In genomic region chr12:112168561-112168971, GRCh38 we compare ENCODE assay signal across 19 cellular contexts. TPM values are rescaled to one million over a fixed set of nuclear protein-coding genes. Genes with fewer than 3 reads are reported as not detected.
A peak's percentile ranks its signal among the peaks of the same experiment; 100 is the strongest.
DNase-seq lines count a peak whose midpoint lies in the region; ATAC-seq, FAIRE-seq and TF ChIP-seq lines count a peak whose summit lies in the region.
"Had no signal": no experiment of that assay in that cellular context is flagged by ENCODE, and none has a peak within 500 bp of the region (broad histone marks: within the 10 kb centered on the region; RNA-seq: fewer than 3 reads in every experiment).

No MANE protein-coding gene starts in this region.

- SMC1A ChIA-PET in GM12878 (lab: Charles Lee; ENCODE audit: uncharacterized antibody, unreplicated experiment), result no interaction called here

- peaks cover 5 to 6% of the 10 kb centered on the region in 2 experiments; a peak in 3 of 4 replicates for H3K36me3 ChIP-seq in GM12878 (ENCODE audit: control insufficient read depth in 2 of 2, insufficient read depth in 2 of 2, low read length in 1 of 2)
- peaks cover 0 to 7% of the 10 kb centered on the region in 2 donors for H3K36me3 ChIP-seq in body of pancreas (replicated peaks in 1 of 2; ENCODE audit: insufficient read depth in 1 of 2, low read depth in 2 of 2)

- peak overlapping the region in 6 of 10 donors; percentile 39 to 78 (median 60) for H3K27ac Mint-ChIP-seq in naive thymus-derived CD8-positive, alpha-beta T cell
- H3K27ac Mint-ChIP-seq in stimulated activated naive B cell treated with anti-CD40 and anti-IgM and Interleukin-4, amounts not matched to agents 10 μg/mL and 1 μg/mL and 100 μg/mL, for 72 hours, result peak overlapping the region; percentile 14

- 91% methylated on average over 8 of the region's 8 CpGs for WGBS in GM12878 (ENCODE audit: insufficient coverage, insufficient replicate concordance, low lambda C conversion rate, missing lambda C conversion rate)
- 93 to 94% methylated on average over 5 to 6 of the region's 8 CpGs for WGBS in body of pancreas, 2 donors

- TF ChIP-seq EP300 in GM12878 (IDR thresholded peaks at IDR 0.05; ENCODE audit: borderline replicate concordance in 1 of 2, control insufficient read depth in 1 of 2, low read depth in 2 of 2, low read length in 2 of 2), result no peak

- H3K9me3 ChIP-seq in GM12878 (replicated peaks; ENCODE audit: control insufficient read depth, insufficient read depth, low read length), result no peaks in the 10 kb centered on the region
- H3K9me3 ChIP-seq in body of pancreas, result no peaks in the 10 kb centered on the region
- H3K9me3 ChIP-seq: A549 had no signal

- H3K4me3 Mint-ChIP-seq in naive thymus-derived CD8-positive, alpha-beta T cell, result no peak overlapping the region
- H3K4me3 Mint-ChIP-seq in stimulated activated naive B cell treated with anti-CD40 and anti-IgM and Interleukin-4, amounts not matched to agents 10 μg/mL and 1 μg/mL and 100 μg/mL, for 72 hours, result no peak overlapping the region
- H3K4me3 Mint-ChIP-seq: CD14-positive monocyte had no signal

- H3K4me2 ChIP-seq in GM12878 (ENCODE audit: control insufficient read depth, insufficient read depth), result no peak overlapping the region
- H3K4me2 ChIP-seq: A549 had no signal

- TF ChIP-seq CTCF in GM12878 (IDR thresholded peaks at IDR 0.05 in 2 of 3, conservative IDR thresholded peaks at IDR 0.05 in 1 of 3; ENCODE audit: control insufficient read depth in 2 of 3, extremely low read depth in 1 of 3, insufficient read depth in 1 of 3, low read depth in 3 of 3, low read length in 3 of 3) (no peak), body of pancreas (IDR thresholded peaks at IDR 0.05) (no peak)

- H3K4me1 ChIP-seq in GM12878 (ENCODE audit: control insufficient read depth, insufficient read depth, low read length) (no peaks in the 10 kb centered on the region), body of pancreas (no peaks in the 10 kb centered on the region)
- H3K4me1 ChIP-seq: A549 had no signal

- no peak overlapping the region for H3K9ac ChIP-seq in GM12878 (ENCODE audit: control insufficient read depth, insufficient read depth, low read length)

- no peak overlapping the region for H3K4me3 ChIP-seq in GM12878
- no peak overlapping the region for H3K4me3 ChIP-seq in body of pancreas
- H3K4me3 ChIP-seq: A549 had no signal

- no peaks in the 10 kb centered on the region for H3K9me3 Mint-ChIP-seq in naive thymus-derived CD8-positive, alpha-beta T cell
- no peaks in the 10 kb centered on the region for H3K9me3 Mint-ChIP-seq in stimulated activated naive B cell treated with anti-CD40 and anti-IgM and Interleukin-4, amounts not matched to agents 10 μg/mL and 1 μg/mL and 100 μg/mL, for 72 hours

- TF ChIP-seq POLR2A in GM12878 (IDR thresholded peaks at IDR 0.05; ENCODE audit: low read depth, low read length) (peak; percentile 2; the same call in 1 of the 2 replicates), body of pancreas (IDR thresholded peaks at IDR 0.05) (no peak)

- H3K27ac ChIP-seq in GM12878 (ENCODE audit: control insufficient read depth, insufficient read depth) (no peak overlapping the region), body of pancreas (no peak overlapping the region)
- H3K27ac ChIP-seq: A549, HL-60 had no signal

- POLR2A ChIA-PET in GM12878 (lab: Charles Lee), result no interaction called here
- POLR2A ChIA-PET in naive thymus-derived CD8-positive, alpha-beta T cell (lab: Charles Lee), result interaction anchor here (0.6 to 2.2 kb wide), 2 partner anchors 10 to 43 kb away, joined by 3 to 6 read pairs; partner anchors contain the start of gene TRAFD1

- CTCF ChIA-PET in GM12878 (lab: Yijun Ruan, JAX), result no interaction called here

- in situ Hi-C loops in GM12878 (cut with MboI), result no loop called here

- no peaks in the 10 kb centered on the region for H4K20me1 ChIP-seq in GM12878 (ENCODE audit: control insufficient read depth, insufficient read depth)

- no peaks in the 10 kb centered on the region for H3K27me3 Mint-ChIP-seq in naive thymus-derived CD8-positive, alpha-beta T cell
- no peaks in the 10 kb centered on the region for H3K27me3 Mint-ChIP-seq in stimulated activated naive B cell treated with anti-CD40 and anti-IgM and Interleukin-4, amounts not matched to agents 10 μg/mL and 1 μg/mL and 100 μg/mL, for 72 hours

- peak; percentile 31 for DNase-seq in Right ventricle myocardium superior
- no peak for DNase-seq in left ventricle myocardium superior
- no peak for DNase-seq in GM12878 (ENCODE audit: low read depth, low spot score)
- no peak for DNase-seq in naive thymus-derived CD8-positive, alpha-beta T cell
- no peak for DNase-seq in stimulated activated naive B cell treated with anti-CD40 and anti-IgM and Interleukin-4, amounts not matched to agents 10 μg/mL and 1 μg/mL and 100 μg/mL, for 72 hours
- no peak for DNase-seq in body of pancreas
- DNase-seq in NCI-H2171 (lab: John Stamatoyannopoulos, UW), result no peak
- DNase-seq: NCI-H1105 treated with DMSO at 0.1 percent for 48 hours; NCI-H1694 treated with DMSO at 0.1 percent for 48 hours; NCI-H2107; NCI-H446; NCI-H69; NK-92 treated with Interleukin-12 subunit alpha and Interleukin-12 subunit beta, amount 100 ng/mL, for 24 hours had no signal

- H3K27me3 ChIP-seq in GM12878 (replicated peaks in 1 of 2; ENCODE audit: control insufficient read depth in 2 of 2, insufficient read depth in 2 of 2, low read length in 1 of 2) (no peaks in the 10 kb centered on the region), body of pancreas (no peaks in the 10 kb centered on the region)

- intact Hi-C loops in Right ventricle myocardium superior (cut with DNase I) (no loop called here), left ventricle myocardium superior (cut with micrococcal nuclease) (no loop called here), GM12878 (cut with micrococcal nuclease; ENCODE audit: unreplicated experiment) (no loop called here), body of pancreas (cut with DNase I) (no loop called here)

- no peak overlapping the region for H2AFZ ChIP-seq in GM12878 (ENCODE audit: control insufficient read depth, low read depth, low read length)

- ATAC-seq in Right ventricle myocardium superior (ENCODE audit: poor library complexity) (no peak), left ventricle myocardium superior (no peak), GM12878 (no peak), body of pancreas (no peak), GM21360 (IDR thresholded peaks at IDR 0.05; ENCODE audit: unreplicated experiment) (no peak)
- no peak for ATAC-seq in naive thymus-derived CD8-positive, alpha-beta T cell
- no peak for ATAC-seq in stimulated activated naive B cell treated with anti-CD40 and anti-IgM and Interleukin-4, amounts not matched to agents 10 μg/mL and 1 μg/mL and 100 μg/mL, for 72 hours (replicated peaks)
- ATAC-seq: A549, HCT116 had no signal

- FAIRE-seq in GM12878 (lab: Jason Lieb, UNC), result no peak
- FAIRE-seq: A549, HTR-8/SVneo had no signal

- RAD21 ChIA-PET in GM12878 (lab: Charles Lee; ENCODE audit: unreplicated experiment), result no interaction called here

- peaks cover 0 to 18% (median 3%) of the 10 kb centered on the region in 3 donors for H3K36me3 Mint-ChIP-seq in naive thymus-derived CD8-positive, alpha-beta T cell
- H3K36me3 Mint-ChIP-seq in stimulated activated naive B cell treated with anti-CD40 and anti-IgM and Interleukin-4, amounts not matched to agents 10 μg/mL and 1 μg/mL and 100 μg/mL, for 72 hours, result peaks cover 30 to 49% of the 10 kb centered on the region in 2 donors

- BruUV-seq in GM12878 (replicated peaks; lab: Mats Ljungman, UMichigan), result no TSS peak

- TF ChIP-seq RAD21 in GM12878 (IDR thresholded peaks at IDR 0.05; ENCODE audit: insufficient read depth, low read depth, low read length), result no peak

- no peaks in the 10 kb centered on the region for H3K79me2 ChIP-seq in GM12878 (ENCODE audit: control insufficient read depth, insufficient read depth, low read length)

- H3K4me1 Mint-ChIP-seq in naive thymus-derived CD8-positive, alpha-beta T cell, result peaks cover 4 to 10% (median 9%) of the 10 kb centered on the region in 4 donors
- peaks cover 10% of the 10 kb centered on the region in 2 donors for H3K4me1 Mint-ChIP-seq in stimulated activated naive B cell treated with anti-CD40 and anti-IgM and Interleukin-4, amounts not matched to agents 10 μg/mL and 1 μg/mL and 100 μg/mL, for 72 hours
- H3K4me1 Mint-ChIP-seq: CD14-positive monocyte had no signal

RNA-seq across cellular contexts. Expression of gene TRAFD1, which starts 43.2 kb away (rescaled TPM):
- total RNA-seq in Right ventricle myocardium superior, result 17.4 TPM
- 18.7 TPM for total RNA-seq in left ventricle myocardium superior
- 62.9 and 82.2 TPM in 2 replicates for total RNA-seq in GM12878 (2013; cell fraction: nucleolus; rRNA removed)
- 45.9 and 52.9 TPM in 2 replicates for total RNA-seq in GM12878 (2014; rRNA removed)
- 37.2 and 37.5 TPM in 2 replicates for total RNA-seq in GM12878 (2014; rRNA removed; fragmentation: Illumina TruSeq; extraction: Trizol)
- total RNA-seq in GM12878 (2021), result 44.6 and 44.8 TPM in 2 replicates
- polyA plus RNA-seq in GM12878 (2011; ENCODE audit: low read depth), result 29.9 TPM
- 49.1 and 58.4 TPM in 2 replicates for polyA plus RNA-seq in GM12878 (2011; rRNA removed)
- 45.8 and 46.9 TPM in 2 replicates for polyA plus RNA-seq in GM12878 (2011; cell fraction: cytosol; rRNA removed)
- 51.5 TPM in 2 replicates for polyA plus RNA-seq in GM12878 (2011; cell fraction: nucleus; rRNA removed)
- 34.5 and 36.2 TPM in 2 replicates for polyA plus RNA-seq in GM12878 (2012)
- 54.7 and 69.1 TPM in 2 replicates for polyA plus RNA-seq in GM12878 (2014; fragmentation: Illumina TruSeq; extraction: Trizol)
- 10 to 100 TPM; 42.3 to 43.8 TPM for polyA plus RNA-seq in GM12878 (2014; fragmentation: Nextera tagmentation; extraction: Ambion mirVana)
- polyA plus RNA-seq in GM12878 (2014; rRNA removed), result 39.3 and 46.6 TPM in 2 replicates
- polyA plus RNA-seq in GM12878 (2016; fragmentation: Nextera tagmentation; extraction: Ambion mirVana), result 10 to 100 TPM; 54.4 to 55.5 TPM
- polyA minus RNA-seq in GM12878 (2011; rRNA and poly(A)+ RNA removed), result 53.7 and 55.7 TPM in 2 replicates
- polyA minus RNA-seq in GM12878 (2011; cell fraction: cytosol; rRNA and poly(A)+ RNA removed), result 14.2 and 16.3 TPM in 2 replicates
- 19.3 and 19.7 TPM in 2 replicates for polyA minus RNA-seq in GM12878 (2011; cell fraction: nucleus; rRNA and poly(A)+ RNA removed)
- 10 to 100 TPM; 36.1 to 38.4 TPM for total RNA-seq in naive thymus-derived CD8-positive, alpha-beta T cell
- polyA plus RNA-seq in naive thymus-derived CD8-positive, alpha-beta T cell, result 10 to 100 TPM; 32.5 to 57.6 (median 55.9) TPM
- 10 to 100 TPM; 13.2 to 15.3 TPM for total RNA-seq in body of pancreas

RNA-seq across cellular contexts. Expression of gene NAA25, which starts 60.0 kb away (rescaled TPM):
- total RNA-seq in Right ventricle myocardium superior (14.7 TPM), left ventricle myocardium superior (17.8 TPM), GM12878 (2014; rRNA removed) (23.4 and 28.1 TPM in 2 replicates), GM12878 (2014; rRNA removed; fragmentation: Illumina TruSeq; extraction: Trizol) (28.3 and 30.3 TPM in 2 replicates), GM12878 (2021) (34.1 and 39.2 TPM in 2 replicates), body of pancreas (10 to 100 TPM; 12.5 to 17.6 TPM)
- 178 and 182 TPM in 2 replicates for total RNA-seq in GM12878 (2013; cell fraction: nucleolus; rRNA removed)
- polyA plus RNA-seq in GM12878 (2011; ENCODE audit: low read depth), result 7.2 TPM
- polyA plus RNA-seq in GM12878 (2011; rRNA removed) (29.3 and 34.8 TPM in 2 replicates), GM12878 (2014; fragmentation: Illumina TruSeq; extraction: Trizol) (36.5 and 38.8 TPM in 2 replicates), GM12878 (2014; fragmentation: Nextera tagmentation; extraction: Ambion mirVana) (10 to 100 TPM; 15.0 to 32.1 TPM), GM12878 (2014; rRNA removed) (18.5 and 20.5 TPM in 2 replicates), GM12878 (2016; fragmentation: Nextera tagmentation; extraction: Ambion mirVana) (10 to 100 TPM; 29.5 to 33.6 TPM)
- 9.6 and 14.6 TPM in 2 replicates for polyA plus RNA-seq in GM12878 (2011; cell fraction: cytosol; rRNA removed)
- 18.1 and 20.0 TPM in 2 replicates for polyA plus RNA-seq in GM12878 (2011; cell fraction: nucleus; rRNA removed)
- 9.9 and 11.0 TPM in 2 replicates for polyA plus RNA-seq in GM12878 (2012)
- polyA minus RNA-seq in GM12878 (2011; rRNA and poly(A)+ RNA removed), result 31.2 and 63.1 TPM in 2 replicates
- polyA minus RNA-seq in GM12878 (2011; cell fraction: cytosol; rRNA and poly(A)+ RNA removed), result 12.0 and 15.3 TPM in 2 replicates
- polyA minus RNA-seq in GM12878 (2011; cell fraction: nucleus; rRNA and poly(A)+ RNA removed), result 15.4 and 28.5 TPM in 2 replicates
- total RNA-seq in naive thymus-derived CD8-positive, alpha-beta T cell, result 10 to 100 TPM; 37.3 to 44.0 TPM
- 10 to 100 TPM in 1 of 3 donors, 1 to 10 TPM in 2; 8.7 to 17.3 (median 8.9) TPM for polyA plus RNA-seq in naive thymus-derived CD8-positive, alpha-beta T cell
